19 cellular contexts compared by ENCODE assay signal in genomic region chr5:91487420-91487819, GRCh38.
A peak's percentile ranks its signal among the peaks of the same experiment; 100 is the strongest.
DNase-seq lines count a peak whose midpoint lies in the region; ATAC-seq and TF ChIP-seq lines count a peak whose summit lies in the region.
"Had no signal": no experiment of that assay in that cellular context is flagged by ENCODE, and none has a peak within 500 bp of the region (broad histone marks: within the 10 kb centered on the region; RNA-seq: fewer than 3 reads in every experiment).

No MANE protein-coding gene starts in this region.

- peaks cover 14% of the 10 kb centered on the region for H3K9me3 ChIP-seq in endodermal cell (ENCODE audit: control insufficient read depth, low read length)

- peaks cover 2% of the 10 kb centered on the region for H3K27me3 Mint-ChIP-seq in GM23338 (ENCODE audit: insufficient read depth, low read depth, poor library complexity)
- no peaks in the 10 kb centered on the region for H3K27me3 Mint-ChIP-seq in endodermal cell (ENCODE audit: insufficient read depth)

- no peak overlapping the region for H2AFZ ChIP-seq in GM23338
- H2AFZ ChIP-seq: PC-9 had no signal

- H3K9ac ChIP-seq in endodermal cell (ENCODE audit: extremely low read depth, low read length, poor library complexity, severe bottlenecking): no peak overlapping the region

- TF ChIP-seq CTCF in GM23338 (conservative IDR thresholded peaks at IDR 0.05; ENCODE audit: low read depth in 2 of 2) (no peak), endodermal cell (conservative IDR thresholded peaks at IDR 0.05) (no peak)

- no peaks in the 10 kb centered on the region for H3K79me2 ChIP-seq in GM23338 (replicated peaks; ENCODE audit: insufficient read depth)

- peak; percentile 1 for DNase-seq in DMS79 treated with DMSO at 0.1 percent for 48 hours (lab: John Stamatoyannopoulos, UW)
- DNase-seq in GM23338 (ENCODE audit: low spot score): no peak
- peak; percentile 9 for DNase-seq in NCI-H2227 (lab: John Stamatoyannopoulos, UW; ENCODE audit: unreplicated experiment)
- peak; percentile 74 for DNase-seq in endodermal cell
- no peak for DNase-seq in stimulated activated CD4-positive, alpha-beta T cell treated with anti-CD3 and anti-CD28 coated beads, Interleukin-1b, Interleukin-23, amount 100 ng/mL, for 48 hours
- DNase-seq: ACHN; C1 segment of cervical spinal cord; CD8-positive, alpha-beta memory T cell; H7; NCI-H1436 treated with DMSO at 0.1 percent for 48 hours; NCI-H82; PC-9; SIG-M5; T-cell had no signal

- peaks cover 4% of the 10 kb centered on the region; the same call in 1 of the 2 replicates for H3K9me2 ChIP-seq in GM23338 (ENCODE audit: insufficient read depth)

- no peaks in the 10 kb centered on the region for H4K20me1 ChIP-seq in GM23338 (replicated peaks; ENCODE audit: insufficient read depth)

- no peaks in the 10 kb centered on the region for H3K36me3 Mint-ChIP-seq in GM23338 (ENCODE audit: low read depth)
- H3K36me3 Mint-ChIP-seq in endodermal cell (ENCODE audit: low read depth): no peaks in the 10 kb centered on the region
- H3K36me3 Mint-ChIP-seq: T-cell had no signal

- H3K4me1 ChIP-seq in GM23338 (ENCODE audit: insufficient read depth) (no peaks in the 10 kb centered on the region), endodermal cell (ENCODE audit: control insufficient read depth, insufficient read depth, low read length) (peaks cover 12% of the 10 kb centered on the region)

- H3K27me3 ChIP-seq in GM23338 (ENCODE audit: insufficient read depth): no peaks in the 10 kb centered on the region
- no peaks in the 10 kb centered on the region for H3K27me3 ChIP-seq in endodermal cell (ENCODE audit: control insufficient read depth, insufficient read depth, low read length, poor library complexity, severe bottlenecking)

- no peaks in the 10 kb centered on the region for H3F3A ChIP-seq in GM23338 (replicated peaks; ENCODE audit: low read depth)

- H3K4me3 Mint-ChIP-seq in GM23338: no peak overlapping the region
- no peak overlapping the region for H3K4me3 Mint-ChIP-seq in endodermal cell
- H3K4me3 Mint-ChIP-seq: CD8-positive, alpha-beta memory T cell; T-cell had no signal

- WGBS in endodermal cell (ENCODE audit: insufficient coverage in 1 of 2, insufficient read length in 1 of 2), 2 experiments: 23 to 24% methylated on average over 2 of the region's 2 CpGs

- H3K36me3 ChIP-seq in GM23338 (ENCODE audit: insufficient read depth) (no peaks in the 10 kb centered on the region), endodermal cell (ENCODE audit: control insufficient read depth, insufficient read depth, low read length) (no peaks in the 10 kb centered on the region)

- H3K4me1 Mint-ChIP-seq in GM23338: peaks cover 2% of the 10 kb centered on the region; the same call in 1 of the 3 replicates
- H3K4me1 Mint-ChIP-seq in endodermal cell: peaks cover 25% of the 10 kb centered on the region

- ATAC-seq in GM23338 (peak; percentile 29; the same call in 2 of the 3 replicates), GM21381 (IDR thresholded peaks at IDR 0.05; ENCODE audit: unreplicated experiment) (no peak), GM21447 (IDR thresholded peaks at IDR 0.05; ENCODE audit: unreplicated experiment) (no peak)
- ATAC-seq: K562, SK-N-SH treated with all-trans-retinoic acid at 6 μM for 48 hours, T-cell had no signal

- H3K4me2 ChIP-seq in GM23338: no peak overlapping the region
- H3K4me2 ChIP-seq: PC-9 had no signal

- H3K27ac Mint-ChIP-seq in GM23338: no peak overlapping the region
- H3K27ac Mint-ChIP-seq in endodermal cell: no peak overlapping the region
- H3K27ac Mint-ChIP-seq: CD8-positive, alpha-beta memory T cell; T-cell had no signal

- H3K4me3 ChIP-seq in GM23338 (no peak overlapping the region), endodermal cell (ENCODE audit: low read length) (peak overlapping the region; percentile 47)
- H3K4me3 ChIP-seq: K562, PC-9 had no signal

- H3K9me3 Mint-ChIP-seq in GM23338: no peaks in the 10 kb centered on the region
- no peaks in the 10 kb centered on the region for H3K9me3 Mint-ChIP-seq in endodermal cell
- H3K9me3 Mint-ChIP-seq: CD8-positive, alpha-beta memory T cell; T-cell had no signal

- H3K27ac ChIP-seq in GM23338 (ENCODE audit: low read depth) (no peak overlapping the region), endodermal cell (ENCODE audit: low read depth, low read length) (no peak overlapping the region)
- H3K27ac ChIP-seq: PC-9, RWPE1 had no signal

TF ChIP-seq in GM23338, 12 proteins besides CTCF, POLR2A, EP300 and RAD21 (continues in another document):
- TF ChIP-seq REST (IDR thresholded peaks at IDR 0.05; ENCODE audit: unreplicated experiment) (no peak), ZNF331 (CRISPR knock-in tag; IDR thresholded peaks at IDR 0.05; ENCODE audit: low read depth) (no peak), ZNF462 (CRISPR knock-in tag; IDR thresholded peaks at IDR 0.05) (peak; percentile 65)

Comparison
In these comparisons a context has a peak if more than half of its experiments do, and no peak if none do; other contexts are left out.
1. DNase-seq: peak in DMS79 treated with DMSO at 0.1 percent for 48 hours (single experiment), NCI-H2227 (single experiment) and endodermal cell (single experiment); none in GM23338 (single experiment) and stimulated activated CD4-positive, alpha-beta T cell treated with anti-CD3 and anti-CD28 coated beads, Interleukin-1b, Interleukin-23, amount 100 ng/mL, for 48 hours (single experiment).